Comparison of ENCODE assay signal across 1 cellular context in genomic region chr2:216012133-216012829, GRCh38.
TF ChIP-seq lines count a peak whose summit lies in the region.

No MANE protein-coding gene starts in this region.

TF ChIP-seq in HEK293, 187 proteins besides CTCF, POLR2A, EP300 and RAD21 (continued from another document and continues in another):
- no peak for TF ChIP-seq ZNF518A (tag by site-specific recombination; conservative IDR thresholded peaks at IDR 0.05; ENCODE audit: low read depth)
- TF ChIP-seq PRDM10 (tag by site-specific recombination; IDR thresholded peaks at IDR 0.05): peak; percentile 97
- no peak for TF ChIP-seq ZNF561 (tag by site-specific recombination; IDR thresholded peaks at IDR 0.05; ENCODE audit: borderline replicate concordance)
- TF ChIP-seq KLF7 (tag by site-specific recombination; IDR thresholded peaks at IDR 0.05; ENCODE audit: borderline replicate concordance): no peak
- TF ChIP-seq ZNF571 (tag by site-specific recombination; IDR thresholded peaks at IDR 0.05): no peak
- peak; percentile 68 for TF ChIP-seq PRDM6 (tag by site-specific recombination; IDR thresholded peaks at IDR 0.05)
- no peak for TF ChIP-seq ZXDB (tag by site-specific recombination; IDR thresholded peaks at IDR 0.05)
- TF ChIP-seq ZBTB10 (tag by site-specific recombination; IDR thresholded peaks at IDR 0.05): no peak
- TF ChIP-seq ZNF433 (tag by site-specific recombination; IDR thresholded peaks at IDR 0.05; ENCODE audit: low read depth): no peak
- TF ChIP-seq OSR2 (tag by site-specific recombination; IDR thresholded peaks at IDR 0.05): no peak
- TF ChIP-seq HOXC10 (CRISPR knock-in tag; IDR thresholded peaks at IDR 0.05): no peak
- no peak for TF ChIP-seq ZNF280C (tag by site-specific recombination; IDR thresholded peaks at IDR 0.05)
- TF ChIP-seq ZNF654 (tag by site-specific recombination; IDR thresholded peaks at IDR 0.05; ENCODE audit: low read depth): no peak
- TF ChIP-seq ZNF324 (tag by site-specific recombination; IDR thresholded peaks at IDR 0.05): no peak
- TF ChIP-seq PRDM4 (tag by site-specific recombination; IDR thresholded peaks at IDR 0.05): no peak
- no peak for TF ChIP-seq ZNF184 (tag by site-specific recombination; IDR thresholded peaks at IDR 0.05)
- TF ChIP-seq ZNF223 (tag by site-specific recombination; IDR thresholded peaks at IDR 0.05): no peak
- TF ChIP-seq ZNF311 (tag by site-specific recombination; IDR thresholded peaks at IDR 0.05; ENCODE audit: borderline replicate concordance): no peak
- no peak for TF ChIP-seq ZNF10 (tag by site-specific recombination; IDR thresholded peaks at IDR 0.05)
- no peak for TF ChIP-seq ZNF791 (tag by site-specific recombination; IDR thresholded peaks at IDR 0.05)
- no peak for TF ChIP-seq ZNF335 (tag by site-specific recombination; conservative IDR thresholded peaks at IDR 0.05)
- TF ChIP-seq ZNF138 (tag by site-specific recombination; IDR thresholded peaks at IDR 0.05; ENCODE audit: borderline replicate concordance): no peak
- no peak for TF ChIP-seq ZSCAN16 (tag by site-specific recombination; IDR thresholded peaks at IDR 0.05)
- TF ChIP-seq KLF17 (tag by site-specific recombination; IDR thresholded peaks at IDR 0.05): peak; percentile 65; the same call in 1 of the 2 replicates
- no peak for TF ChIP-seq ZNF148 (tag by site-specific recombination; IDR thresholded peaks at IDR 0.05; ENCODE audit: borderline replicate concordance)
- TF ChIP-seq ZNF112 (tag by site-specific recombination; IDR thresholded peaks at IDR 0.05): no peak
- 0 out of 2 replicates have a peak, but pooled peaks have one; percentile 50 for TF ChIP-seq MEIS1 (CRISPR knock-in tag; IDR thresholded peaks at IDR 0.05; ENCODE audit: borderline replicate concordance)
- TF ChIP-seq BCL11B (tag by site-specific recombination; IDR thresholded peaks at IDR 0.05; ENCODE audit: low read depth): no peak
- TF ChIP-seq ZNF302 (tag by site-specific recombination; IDR thresholded peaks at IDR 0.05; ENCODE audit: low read depth): no peak
- no peak for TF ChIP-seq ZNF24 (tag by site-specific recombination; IDR thresholded peaks at IDR 0.05)
- TF ChIP-seq ZNF16 (tag by site-specific recombination; IDR thresholded peaks at IDR 0.05; ENCODE audit: low read depth): no peak
- no peak for TF ChIP-seq ZNF398 (tag by site-specific recombination; IDR thresholded peaks at IDR 0.05)
